In genomic region chr22:43168416-43169309, GRCh38 we compare ENCODE assay signal across 1 cellular context.
TF ChIP-seq lines count a peak whose summit lies in the region.

No MANE protein-coding gene starts in this region.

TF ChIP-seq in H1, 55 proteins besides CTCF, POLR2A, EP300 and RAD21:
- TF ChIP-seq TAF1 (IDR thresholded peaks at IDR 0.05; ENCODE audit: low read depth, low read length) (no peak), CTBP2 (IDR thresholded peaks at IDR 0.05; ENCODE audit: borderline replicate concordance, insufficient read depth, insufficient read length, low read length) (no peak), CHD2 (IDR thresholded peaks at IDR 0.05; ENCODE audit: low read length) (no peak), POLR2AphosphoS5 (IDR thresholded peaks at IDR 0.05; ENCODE audit: low read depth, low read length) (no peak), E2F6 (IDR thresholded peaks at IDR 0.05) (no peak), RBBP5 (IDR thresholded peaks at IDR 0.05; ENCODE audit: borderline replicate concordance, low read depth, low read length) (no peak), BCL11A (IDR thresholded peaks at IDR 0.05; ENCODE audit: low read depth in 2 of 2, low read length in 2 of 2) (no peak), JUN (IDR thresholded peaks at IDR 0.05; ENCODE audit: low read depth, low read length) (no peak), TAF7 (optimal IDR thresholded peaks at IDR 0.05; ENCODE audit: borderline replicate concordance, low read depth, low read length) (no peak), HDAC6 (IDR thresholded peaks at IDR 0.05; ENCODE audit: low read depth, low read length) (no peak), POU5F1 (IDR thresholded peaks at IDR 0.05; ENCODE audit: low read depth, low read length) (no peak), CBX5 (IDR thresholded peaks at IDR 0.05; ENCODE audit: low read depth, low read length) (no peak), USF2 (IDR thresholded peaks at IDR 0.05; ENCODE audit: low read length) (no peak), YY1 (IDR thresholded peaks at IDR 0.05; ENCODE audit: low read depth, low read length) (no peak)
- TF ChIP-seq, protein P1, sequence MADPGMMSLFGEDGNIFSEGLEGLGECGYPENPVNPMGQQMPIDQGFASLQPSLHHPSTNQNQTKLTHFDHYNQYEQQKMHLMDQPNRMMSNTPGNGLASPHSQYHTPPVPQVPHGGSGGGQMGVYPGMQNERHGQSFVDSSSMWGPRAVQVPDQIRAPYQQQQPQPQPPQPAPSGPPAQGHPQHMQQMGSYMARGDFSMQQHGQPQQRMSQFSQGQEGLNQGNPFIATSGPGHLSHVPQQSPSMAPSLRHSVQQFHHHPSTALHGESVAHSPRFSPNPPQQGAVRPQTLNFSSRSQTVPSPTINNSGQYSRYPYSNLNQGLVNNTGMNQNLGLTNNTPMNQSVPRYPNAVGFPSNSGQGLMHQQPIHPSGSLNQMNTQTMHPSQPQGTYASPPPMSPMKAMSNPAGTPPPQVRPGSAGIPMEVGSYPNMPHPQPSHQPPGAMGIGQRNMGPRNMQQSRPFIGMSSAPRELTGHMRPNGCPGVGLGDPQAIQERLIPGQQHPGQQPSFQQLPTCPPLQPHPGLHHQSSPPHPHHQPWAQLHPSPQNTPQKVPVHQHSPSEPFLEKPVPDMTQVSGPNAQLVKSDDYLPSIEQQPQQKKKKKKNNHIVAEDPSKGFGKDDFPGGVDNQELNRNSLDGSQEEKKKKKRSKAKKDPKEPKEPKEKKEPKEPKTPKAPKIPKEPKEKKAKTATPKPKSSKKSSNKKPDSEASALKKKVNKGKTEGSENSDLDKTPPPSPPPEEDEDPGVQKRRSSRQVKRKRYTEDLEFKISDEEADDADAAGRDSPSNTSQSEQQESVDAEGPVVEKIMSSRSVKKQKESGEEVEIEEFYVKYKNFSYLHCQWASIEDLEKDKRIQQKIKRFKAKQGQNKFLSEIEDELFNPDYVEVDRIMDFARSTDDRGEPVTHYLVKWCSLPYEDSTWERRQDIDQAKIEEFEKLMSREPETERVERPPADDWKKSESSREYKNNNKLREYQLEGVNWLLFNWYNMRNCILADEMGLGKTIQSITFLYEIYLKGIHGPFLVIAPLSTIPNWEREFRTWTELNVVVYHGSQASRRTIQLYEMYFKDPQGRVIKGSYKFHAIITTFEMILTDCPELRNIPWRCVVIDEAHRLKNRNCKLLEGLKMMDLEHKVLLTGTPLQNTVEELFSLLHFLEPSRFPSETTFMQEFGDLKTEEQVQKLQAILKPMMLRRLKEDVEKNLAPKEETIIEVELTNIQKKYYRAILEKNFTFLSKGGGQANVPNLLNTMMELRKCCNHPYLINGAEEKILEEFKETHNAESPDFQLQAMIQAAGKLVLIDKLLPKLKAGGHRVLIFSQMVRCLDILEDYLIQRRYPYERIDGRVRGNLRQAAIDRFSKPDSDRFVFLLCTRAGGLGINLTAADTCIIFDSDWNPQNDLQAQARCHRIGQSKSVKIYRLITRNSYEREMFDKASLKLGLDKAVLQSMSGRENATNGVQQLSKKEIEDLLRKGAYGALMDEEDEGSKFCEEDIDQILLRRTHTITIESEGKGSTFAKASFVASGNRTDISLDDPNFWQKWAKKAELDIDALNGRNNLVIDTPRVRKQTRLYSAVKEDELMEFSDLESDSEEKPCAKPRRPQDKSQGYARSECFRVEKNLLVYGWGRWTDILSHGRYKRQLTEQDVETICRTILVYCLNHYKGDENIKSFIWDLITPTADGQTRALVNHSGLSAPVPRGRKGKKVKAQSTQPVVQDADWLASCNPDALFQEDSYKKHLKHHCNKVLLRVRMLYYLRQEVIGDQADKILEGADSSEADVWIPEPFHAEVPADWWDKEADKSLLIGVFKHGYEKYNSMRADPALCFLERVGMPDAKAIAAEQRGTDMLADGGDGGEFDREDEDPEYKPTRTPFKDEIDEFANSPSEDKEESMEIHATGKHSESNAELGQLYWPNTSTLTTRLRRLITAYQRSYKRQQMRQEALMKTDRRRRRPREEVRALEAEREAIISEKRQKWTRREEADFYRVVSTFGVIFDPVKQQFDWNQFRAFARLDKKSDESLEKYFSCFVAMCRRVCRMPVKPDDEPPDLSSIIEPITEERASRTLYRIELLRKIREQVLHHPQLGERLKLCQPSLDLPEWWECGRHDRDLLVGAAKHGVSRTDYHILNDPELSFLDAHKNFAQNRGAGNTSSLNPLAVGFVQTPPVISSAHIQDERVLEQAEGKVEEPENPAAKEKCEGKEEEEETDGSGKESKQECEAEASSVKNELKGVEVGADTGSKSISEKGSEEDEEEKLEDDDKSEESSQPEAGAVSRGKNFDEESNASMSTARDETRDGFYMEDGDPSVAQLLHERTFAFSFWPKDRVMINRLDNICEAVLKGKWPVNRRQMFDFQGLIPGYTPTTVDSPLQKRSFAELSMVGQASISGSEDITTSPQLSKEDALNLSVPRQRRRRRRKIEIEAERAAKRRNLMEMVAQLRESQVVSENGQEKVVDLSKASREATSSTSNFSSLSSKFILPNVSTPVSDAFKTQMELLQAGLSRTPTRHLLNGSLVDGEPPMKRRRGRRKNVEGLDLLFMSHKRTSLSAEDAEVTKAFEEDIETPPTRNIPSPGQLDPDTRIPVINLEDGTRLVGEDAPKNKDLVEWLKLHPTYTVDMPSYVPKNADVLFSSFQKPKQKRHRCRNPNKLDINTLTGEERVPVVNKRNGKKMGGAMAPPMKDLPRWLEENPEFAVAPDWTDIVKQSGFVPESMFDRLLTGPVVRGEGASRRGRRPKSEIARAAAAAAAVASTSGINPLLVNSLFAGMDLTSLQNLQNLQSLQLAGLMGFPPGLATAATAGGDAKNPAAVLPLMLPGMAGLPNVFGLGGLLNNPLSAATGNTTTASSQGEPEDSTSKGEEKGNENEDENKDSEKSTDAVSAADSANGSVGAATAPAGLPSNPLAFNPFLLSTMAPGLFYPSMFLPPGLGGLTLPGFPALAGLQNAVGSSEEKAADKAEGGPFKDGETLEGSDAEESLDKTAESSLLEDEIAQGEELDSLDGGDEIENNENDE (IDR thresholded peaks at IDR 0.05; ENCODE audit: insufficient replicate concordance, low read length), result no peak
- TF ChIP-seq, protein P2, sequence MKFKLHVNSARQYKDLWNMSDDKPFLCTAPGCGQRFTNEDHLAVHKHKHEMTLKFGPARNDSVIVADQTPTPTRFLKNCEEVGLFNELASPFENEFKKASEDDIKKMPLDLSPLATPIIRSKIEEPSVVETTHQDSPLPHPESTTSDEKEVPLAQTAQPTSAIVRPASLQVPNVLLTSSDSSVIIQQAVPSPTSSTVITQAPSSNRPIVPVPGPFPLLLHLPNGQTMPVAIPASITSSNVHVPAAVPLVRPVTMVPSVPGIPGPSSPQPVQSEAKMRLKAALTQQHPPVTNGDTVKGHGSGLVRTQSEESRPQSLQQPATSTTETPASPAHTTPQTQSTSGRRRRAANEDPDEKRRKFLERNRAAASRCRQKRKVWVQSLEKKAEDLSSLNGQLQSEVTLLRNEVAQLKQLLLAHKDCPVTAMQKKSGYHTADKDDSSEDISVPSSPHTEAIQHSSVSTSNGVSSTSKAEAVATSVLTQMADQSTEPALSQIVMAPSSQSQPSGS (IDR thresholded peaks at IDR 0.05; ENCODE audit: low read length), result no peak
